ENCODE assay signal across 23 cellular contexts in genomic region chr2:23947350-23947749, GRCh38.
"Had no signal": no experiment of that assay in that cellular context is flagged by ENCODE, and none has a peak within 500 bp of the region (broad histone marks: within the 10 kb centered on the region; RNA-seq: fewer than 3 reads in every experiment).

No MANE protein-coding gene starts in this region.

- ATAC-seq: left lobe of liver; naive thymus-derived CD8-positive, alpha-beta T cell; pancreas; right lobe of liver; stimulated activated effector memory CD8-positive, alpha-beta T cell treated with anti-CD3 and anti-CD28 coated beads, Interleukin-12 subunit alpha, Interleukin-12 subunit beta, amount 100 ng/mL, for 72 hours; upper lobe of right lung had no signal

- H3K4me2 ChIP-seq: hepatocyte had no signal

- H3K36me3 ChIP-seq: pancreas, prostate gland, right lobe of liver, suprapubic skin, thoracic aorta, tibial artery, upper lobe of right lung had no signal

- DNase-seq: heart right ventricle; islet precursor cell; mesendoderm; naive thymus-derived CD8-positive, alpha-beta T cell; nucleus accumbens; pancreas; posterior cingulate gyrus; right lobe of liver; stimulated activated CD4-positive, alpha-beta T cell treated with anti-CD3 and anti-CD28 coated beads, Interleukin-12 subunit alpha, Interleukin-12 subunit beta, amount 100 ng/mL, for 4 hours; stimulated activated CD4-positive, alpha-beta T cell treated with anti-CD3 and anti-CD28 coated beads, Interleukin-15, amount 100 ng/mL, for 24 hours; stimulated activated CD4-positive, alpha-beta T cell treated with anti-CD3 and anti-CD28 coated beads, Interleukin-4, amount 100 ng/mL, for 24 hours; stimulated activated naive CD4-positive, alpha-beta T cell; tibial artery; trophoblast cell; upper lobe of right lung had no signal

- H2AFZ ChIP-seq: hepatocyte had no signal

- H3K4me3 ChIP-seq: heart right ventricle, hepatocyte, lung, pancreas, prostate gland, right lobe of liver, skin epidermis, suprapubic skin, thoracic aorta, tibial artery, upper lobe of right lung had no signal

- H3K27ac ChIP-seq: hepatocyte, pancreas, prostate gland, right lobe of liver, skin epidermis, suprapubic skin, thoracic aorta, tibial artery, upper lobe of right lung had no signal

- H3K4me1 ChIP-seq: pancreas, prostate gland, upper lobe of right lung had no signal

- H3K27me3 ChIP-seq: heart right ventricle, hepatocyte, pancreas, right lobe of liver, suprapubic skin, tibial artery, upper lobe of right lung had no signal

- H3K9me3 ChIP-seq: heart right ventricle, pancreas, prostate gland, right lobe of liver, suprapubic skin, thoracic aorta, tibial artery, upper lobe of right lung had no signal
